1 cellular context compared by ENCODE assay signal in the genomic region with DNA sequence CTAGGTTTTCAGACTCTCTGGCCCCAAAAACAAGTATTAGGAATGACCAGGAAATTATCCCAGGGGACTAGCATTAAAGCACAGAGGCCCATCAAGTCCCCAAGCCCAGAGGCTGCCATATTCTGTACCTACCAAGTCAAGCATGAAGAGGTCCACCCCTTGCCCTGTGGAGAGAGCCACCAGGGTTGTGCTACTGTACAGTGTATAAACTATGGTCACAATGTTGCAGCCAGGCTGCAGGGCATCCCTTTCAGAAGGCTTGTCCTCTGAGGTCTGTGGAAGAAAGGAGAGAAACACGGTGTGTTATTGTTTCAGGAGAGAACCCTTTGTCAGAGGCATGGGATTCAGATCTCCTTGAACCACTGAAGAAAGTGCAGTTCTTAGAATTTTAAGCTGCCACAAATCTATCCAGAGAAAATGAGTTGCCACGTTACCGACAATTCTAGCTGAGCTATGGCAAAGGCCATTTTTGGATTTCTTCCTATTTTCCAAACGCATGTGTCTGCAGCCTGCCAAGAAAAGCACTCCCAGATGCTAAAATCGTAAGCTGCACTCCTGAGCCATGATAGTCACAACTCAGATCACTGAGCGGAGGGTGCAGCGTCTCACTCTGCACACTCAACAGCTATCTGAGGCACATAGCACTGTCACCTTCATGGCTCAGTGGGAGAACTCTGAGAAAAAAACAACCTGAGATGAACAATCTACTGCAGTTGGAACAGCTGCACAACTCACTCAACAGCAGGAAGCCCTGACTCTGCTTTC.
TF ChIP-seq lines count a peak whose summit lies in the region.

No MANE protein-coding gene starts in this region.

TF ChIP-seq in SK-N-SH, 30 proteins besides CTCF, POLR2A, EP300 and RAD21:
- TF ChIP-seq NFIC (IDR thresholded peaks at IDR 0.05; ENCODE audit: borderline replicate concordance) (no peak), GABPA (IDR thresholded peaks at IDR 0.05; ENCODE audit: low read depth) (no peak), TAF1 (IDR thresholded peaks at IDR 0.05; ENCODE audit: borderline replicate concordance, low read depth, low read length) (no peak), MEF2A (IDR thresholded peaks at IDR 0.05; ENCODE audit: borderline replicate concordance, low read depth) (no peak), IRF3 (IDR thresholded peaks at IDR 0.05; ENCODE audit: low read depth, low read length) (no peak), TEAD4 (IDR thresholded peaks at IDR 0.05; ENCODE audit: borderline replicate concordance, insufficient read depth) (no peak), GATA2 (CRISPR knock-in tag; IDR thresholded peaks at IDR 0.05) (no peak), ZBTB33 (IDR thresholded peaks at IDR 0.05; ENCODE audit: borderline replicate concordance, low read depth) (no peak), SMC3 (IDR thresholded peaks at IDR 0.05; ENCODE audit: low read depth, low read length) (no peak)
